In the genomic region with DNA sequence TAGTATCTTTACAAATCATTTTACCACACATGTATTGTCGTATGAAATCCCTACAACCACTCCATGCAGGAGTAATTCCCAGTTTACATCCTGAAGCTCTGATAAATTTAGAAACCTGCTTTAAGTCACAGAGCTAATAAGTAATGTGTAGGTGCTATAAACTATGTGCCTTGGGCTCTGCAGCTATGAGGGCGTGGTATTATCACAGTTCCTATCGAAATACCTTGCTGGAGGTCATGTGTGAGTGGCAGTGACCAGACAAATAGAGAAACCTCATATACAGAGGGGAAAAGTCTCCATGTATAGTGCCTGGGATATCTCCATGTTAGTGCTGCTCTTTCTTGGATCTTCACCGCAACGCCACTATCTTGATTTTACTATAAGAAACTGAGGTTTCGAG, we compare ENCODE assay signal across 9 cellular contexts. TPM values are rescaled to one million over a fixed set of nuclear protein-coding genes. Genes with fewer than 3 reads are reported as not detected.
DNase-seq lines count a peak whose midpoint lies in the region; ATAC-seq, FAIRE-seq and TF ChIP-seq lines count a peak whose summit lies in the region.
"Had no signal": no experiment of that assay in that cellular context is flagged by ENCODE, and none has a peak within 500 bp of the region (broad histone marks: within the 10 kb centered on the region; RNA-seq: fewer than 3 reads in every experiment).

No MANE protein-coding gene starts in this region.

- H3K4me3 Mint-ChIP-seq in WTC11 = peak overlapping the region; percentile 86

- peaks cover 14% of the 10 kb centered on the region for H3K4me1 Mint-ChIP-seq in WTC11

- CTCF ChIA-PET in WTC11 (lab: Charles Lee) = interaction anchor here (0.5 to 2.6 kb wide), 2 partner anchors 58 to 748 kb away, joined by 3 to 9 read pairs; no protein-coding TSS in a partner anchor

- no peaks in the 10 kb centered on the region for H3K36me3 Mint-ChIP-seq in WTC11

- DNase-seq in GM19239 (ENCODE audit: insufficient read length, low spot score) (no peak), WTC11 (ENCODE audit: low spot score) (no peak), fibroblast of pulmonary artery (ENCODE audit: low read depth) (no peak), amniotic stem cell (lab: John Stamatoyannopoulos, UW) (no peak), RKO (ENCODE audit: low spot score) (no peak)
- no peak for DNase-seq in stimulated activated CD4-positive, alpha-beta T cell treated with anti-CD3 and anti-CD28 coated beads, Interleukin-15, amount 100 ng/mL, for 24 hours
- DNase-seq: NCI-H2171 treated with DMSO at 0.1 percent for 48 hours had no signal

- H3K9me3 Mint-ChIP-seq in WTC11 = no peaks in the 10 kb centered on the region

- no peak for TF ChIP-seq CTCF in WTC11 (IDR thresholded peaks at IDR 0.05)
- TF ChIP-seq CTCF in fibroblast of pulmonary artery (IDR thresholded peaks at IDR 0.05; ENCODE audit: low read length, missing control alignments) = no peak

- POLR2A ChIA-PET in WTC11 (lab: Charles Lee) = no interaction called here

- no peak for ATAC-seq in WTC11
- no peak for ATAC-seq in GM21723 (IDR thresholded peaks at IDR 0.05; ENCODE audit: unreplicated experiment)

- peak; percentile 23 for FAIRE-seq in GM19239 (lab: Jason Lieb, UNC)

- peak overlapping the region in 19 of 21 experiments; percentile 80 to 97 (median 90) for H3K27ac ChIP-seq in skin epidermis

- H3K4me3 ChIP-seq in fibroblast of pulmonary artery (replicated peaks; ENCODE audit: low read depth, low read length) (peak overlapping the region; percentile 66), skin epidermis (peak overlapping the region in 3 of 7 experiments; percentile 75 to 87 (median 83))

- H3K27ac Mint-ChIP-seq in WTC11 = no peak overlapping the region

- H3K27me3 Mint-ChIP-seq in WTC11 (ENCODE audit: low read depth) = peaks cover 26% of the 10 kb centered on the region

TF ChIP-seq in WTC11, 78 proteins besides CTCF, POLR2A, EP300 and RAD21:
- no peak for TF ChIP-seq TEAD4 (CRISPR knock-in tag; IDR thresholded peaks at IDR 0.05)
- TF ChIP-seq RELA (CRISPR knock-in tag; IDR thresholded peaks at IDR 0.05; ENCODE audit: borderline replicate concordance) = no peak
- TF ChIP-seq, protein P1, sequence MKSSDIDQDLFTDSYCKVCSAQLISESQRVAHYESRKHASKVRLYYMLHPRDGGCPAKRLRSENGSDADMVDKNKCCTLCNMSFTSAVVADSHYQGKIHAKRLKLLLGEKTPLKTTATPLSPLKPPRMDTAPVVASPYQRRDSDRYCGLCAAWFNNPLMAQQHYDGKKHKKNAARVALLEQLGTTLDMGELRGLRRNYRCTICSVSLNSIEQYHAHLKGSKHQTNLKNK (CRISPR knock-in tag; IDR thresholded peaks at IDR 0.05) = no peak
- TF ChIP-seq, protein P2, sequence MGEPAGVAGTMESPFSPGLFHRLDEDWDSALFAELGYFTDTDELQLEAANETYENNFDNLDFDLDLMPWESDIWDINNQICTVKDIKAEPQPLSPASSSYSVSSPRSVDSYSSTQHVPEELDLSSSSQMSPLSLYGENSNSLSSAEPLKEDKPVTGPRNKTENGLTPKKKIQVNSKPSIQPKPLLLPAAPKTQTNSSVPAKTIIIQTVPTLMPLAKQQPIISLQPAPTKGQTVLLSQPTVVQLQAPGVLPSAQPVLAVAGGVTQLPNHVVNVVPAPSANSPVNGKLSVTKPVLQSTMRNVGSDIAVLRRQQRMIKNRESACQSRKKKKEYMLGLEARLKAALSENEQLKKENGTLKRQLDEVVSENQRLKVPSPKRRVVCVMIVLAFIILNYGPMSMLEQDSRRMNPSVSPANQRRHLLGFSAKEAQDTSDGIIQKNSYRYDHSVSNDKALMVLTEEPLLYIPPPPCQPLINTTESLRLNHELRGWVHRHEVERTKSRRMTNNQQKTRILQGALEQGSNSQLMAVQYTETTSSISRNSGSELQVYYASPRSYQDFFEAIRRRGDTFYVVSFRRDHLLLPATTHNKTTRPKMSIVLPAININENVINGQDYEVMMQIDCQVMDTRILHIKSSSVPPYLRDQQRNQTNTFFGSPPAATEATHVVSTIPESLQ (CRISPR knock-in tag; IDR thresholded peaks at IDR 0.05) = no peak
- TF ChIP-seq NFE2L1 (CRISPR knock-in tag; IDR thresholded peaks at IDR 0.05) = no peak
- TF ChIP-seq, protein P3, sequence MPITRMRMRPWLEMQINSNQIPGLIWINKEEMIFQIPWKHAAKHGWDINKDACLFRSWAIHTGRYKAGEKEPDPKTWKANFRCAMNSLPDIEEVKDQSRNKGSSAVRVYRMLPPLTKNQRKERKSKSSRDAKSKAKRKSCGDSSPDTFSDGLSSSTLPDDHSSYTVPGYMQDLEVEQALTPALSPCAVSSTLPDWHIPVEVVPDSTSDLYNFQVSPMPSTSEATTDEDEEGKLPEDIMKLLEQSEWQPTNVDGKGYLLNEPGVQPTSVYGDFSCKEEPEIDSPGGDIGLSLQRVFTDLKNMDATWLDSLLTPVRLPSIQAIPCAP (CRISPR knock-in tag; IDR thresholded peaks at IDR 0.05) = no peak
- no peak for TF ChIP-seq ZNF263 (CRISPR knock-in tag; IDR thresholded peaks at IDR 0.05; ENCODE audit: low read depth)
- no peak for TF ChIP-seq SMAD4 (CRISPR knock-in tag; IDR thresholded peaks at IDR 0.05)
- TF ChIP-seq GRHL2 (CRISPR knock-in tag; IDR thresholded peaks at IDR 0.05; ENCODE audit: insufficient replicate concordance, severe bottlenecking) = no peak
- TF ChIP-seq TCF7 (CRISPR knock-in tag; IDR thresholded peaks at IDR 0.05; ENCODE audit: low read depth) = no peak
- TF ChIP-seq JUN (CRISPR knock-in tag; IDR thresholded peaks at IDR 0.05) = no peak
- TF ChIP-seq TEAD1 (CRISPR knock-in tag; IDR thresholded peaks at IDR 0.05) = no peak
- no peak for TF ChIP-seq RORB (CRISPR knock-in tag; IDR thresholded peaks at IDR 0.05)
- TF ChIP-seq CREM (CRISPR knock-in tag; IDR thresholded peaks at IDR 0.05) = no peak
- TF ChIP-seq FOXP1 (CRISPR knock-in tag; IDR thresholded peaks at IDR 0.05; ENCODE audit: borderline replicate concordance) = no peak
- TF ChIP-seq GTF2I (CRISPR knock-in tag; conservative IDR thresholded peaks at IDR 0.05) = no peak
- TF ChIP-seq, protein P4, sequence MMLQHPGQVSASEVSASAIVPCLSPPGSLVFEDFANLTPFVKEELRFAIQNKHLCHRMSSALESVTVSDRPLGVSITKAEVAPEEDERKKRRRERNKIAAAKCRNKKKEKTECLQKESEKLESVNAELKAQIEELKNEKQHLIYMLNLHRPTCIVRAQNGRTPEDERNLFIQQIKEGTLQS (CRISPR knock-in tag; conservative IDR thresholded peaks at IDR 0.05) = no peak

RNA-seq across cellular contexts. Expression of a gene that starts 0.9 kb away (rescaled TPM):
- 34.8 to 37.8 TPM (median 36.8 TPM) in 3 replicates for total RNA-seq in WTC11 (2021)
